ENCODE assay signal across 8 cellular contexts in genomic region chr6:132298344-132298949, GRCh38.
DNase-seq lines count a peak whose midpoint lies in the region; ATAC-seq and TF ChIP-seq lines count a peak whose summit lies in the region.

No MANE protein-coding gene starts in this region.

- intact Hi-C loops in mucosa of descending colon (cut with DNase I, micrococcal nuclease): no loop called here
- intact Hi-C loops in vagina (cut with DNase I): loop anchor here (10.0 kb wide), 1 partner anchor 186 kb away; no protein-coding TSS in a partner anchor

- H3K9me3 ChIP-seq in mucosa of descending colon (no peaks in the 10 kb centered on the region), vagina (no peaks in the 10 kb centered on the region)

- H3K4me3 ChIP-seq in mucosa of descending colon: no peak overlapping the region
- no peak overlapping the region for H3K4me3 ChIP-seq in vagina

- TF ChIP-seq POLR2A in vagina (IDR thresholded peaks at IDR 0.05): no peak

- H3K27me3 ChIP-seq in vagina: no peaks in the 10 kb centered on the region

- no peaks in the 10 kb centered on the region for H3K4me1 ChIP-seq in mucosa of descending colon (ENCODE audit: low read depth)
- no peaks in the 10 kb centered on the region for H3K4me1 ChIP-seq in vagina

- TF ChIP-seq CTCF in mucosa of descending colon (IDR thresholded peaks at IDR 0.05) (no peak), vagina (IDR thresholded peaks at IDR 0.05) (peak in 1 of 3 experiments; percentile 23)

- DNase-seq in A172 (ENCODE audit: low spot score): peak; percentile 21
- peak; percentile 52 for DNase-seq in DMS53 treated with DMSO at 0.1 percent for 48 hours (lab: John Stamatoyannopoulos, UW; ENCODE audit: unreplicated experiment)
- peak; percentile 20 to 23 for DNase-seq in SHP77 (lab: John Stamatoyannopoulos, UW)
- peak; percentile 8 for DNase-seq in effector CD8-positive, alpha-beta T cell (lab: John Stamatoyannopoulos, UW)
- DNase-seq in mucosa of descending colon: peak in 1 of 3 donors; percentile 89
- no peak for DNase-seq in vagina (ENCODE audit: extremely low spot score in 2 of 2)

- no peak overlapping the region for H3K27ac ChIP-seq in vagina

- ATAC-seq in HG03280 (IDR thresholded peaks at IDR 0.05; ENCODE audit: unreplicated experiment): peak; percentile 60
- ATAC-seq in mucosa of descending colon: peak; percentile 58
- ATAC-seq in GM21723 (IDR thresholded peaks at IDR 0.05; ENCODE audit: unreplicated experiment): no peak

- H3K36me3 ChIP-seq in mucosa of descending colon (ENCODE audit: low read depth) (no peaks in the 10 kb centered on the region), vagina (no peaks in the 10 kb centered on the region)

Comparison
In these comparisons a context has a peak if more than half of its experiments do, and no peak if none do; other contexts are left out.
1. DNase-seq: peak in A172 (single experiment), DMS53 treated with DMSO at 0.1 percent for 48 hours (single experiment), SHP77 (2 of 2) and effector CD8-positive, alpha-beta T cell (single experiment); none in vagina (0 of 2).